ENCODE assay signal across 8 cellular contexts in genomic region chr2:233832869-233833812, GRCh38. TPM values are rescaled to one million over a fixed set of nuclear protein-coding genes. Genes with fewer than 3 reads are reported as not detected.
DNase-seq lines count a peak whose midpoint lies in the region; ATAC-seq and TF ChIP-seq lines count a peak whose summit lies in the region.

No MANE protein-coding gene starts in this region.

- no peak overlapping the region for H3K4me3 Mint-ChIP-seq in endodermal cell

- no peaks in the 10 kb centered on the region for H3K27me3 Mint-ChIP-seq in endodermal cell (ENCODE audit: insufficient read depth)

- no peak for TF ChIP-seq POLR2A in gastrocnemius medialis (IDR thresholded peaks at IDR 0.05)

- H3K36me3 ChIP-seq in endodermal cell (ENCODE audit: control insufficient read depth, insufficient read depth, low read length) (peaks cover 31% of the 10 kb centered on the region), gastrocnemius medialis (no peaks in the 10 kb centered on the region)

- H3K4me3 ChIP-seq in endodermal cell (ENCODE audit: low read length) (no peak overlapping the region), gastrocnemius medialis (no peak overlapping the region)

- H3K4me1 ChIP-seq in endodermal cell (ENCODE audit: control insufficient read depth, insufficient read depth, low read length) (no peaks in the 10 kb centered on the region), gastrocnemius medialis (no peaks in the 10 kb centered on the region)

- H3K36me3 Mint-ChIP-seq in endodermal cell (ENCODE audit: low read depth), result peaks cover 27% of the 10 kb centered on the region

- H3K27me3 ChIP-seq in endodermal cell (ENCODE audit: control insufficient read depth, insufficient read depth, low read length, poor library complexity, severe bottlenecking) (no peaks in the 10 kb centered on the region), gastrocnemius medialis (no peaks in the 10 kb centered on the region)

- DNase-seq in activated CD8-positive, alpha-beta memory T cell treated with anti-CD3 and anti-CD28 coated beads, Interleukin-2, amount 50 U/mL, for 48 hours, result peak; percentile 28
- DNase-seq in activated CD8-positive, alpha-beta memory T cell treated with anti-CD3 and anti-CD28 coated beads for 24 hours, result no peak
- DNase-seq in NCI-H524 treated with DMSO at 0.1 percent for 48 hours (lab: John Stamatoyannopoulos, UW), result peak; percentile 15
- DNase-seq in endodermal cell, result peak; percentile 91
- DNase-seq in retina, result peak; percentile 75
- no peak for DNase-seq in GDM1 (lab: John Stamatoyannopoulos, UW)
- no peak for DNase-seq in gastrocnemius medialis
- DNase-seq in activated T-cell treated with anti-CD3 and anti-CD28 coated beads, Interleukin-2, amount 50 U/mL, for 48 hours, result no peak

- intact Hi-C loops in gastrocnemius medialis (cut with DNase I; ENCODE audit: low total_unique reads), result no loop called here

- ATAC-seq in gastrocnemius medialis, result no peak

- WGBS in endodermal cell (ENCODE audit: insufficient coverage in 1 of 2, insufficient read length in 1 of 2), 2 experiments, result 73 to 82% methylated on average over 11 to 19 of the region's 19 CpGs

- H3K27ac ChIP-seq in endodermal cell (ENCODE audit: low read depth, low read length) (no peak overlapping the region), gastrocnemius medialis (no peak overlapping the region)

- TF ChIP-seq CTCF in endodermal cell (conservative IDR thresholded peaks at IDR 0.05), result peak; percentile 79
- TF ChIP-seq CTCF in gastrocnemius medialis (IDR thresholded peaks at IDR 0.05 in 4 of 5, conservative IDR thresholded peaks at IDR 0.05 in 1 of 5), result no peak

- no peak overlapping the region for H3K9ac ChIP-seq in endodermal cell (ENCODE audit: extremely low read depth, low read length, poor library complexity, severe bottlenecking)

- H3K9me3 ChIP-seq in endodermal cell (ENCODE audit: control insufficient read depth, low read length) (no peaks in the 10 kb centered on the region), gastrocnemius medialis (no peaks in the 10 kb centered on the region)

- H3K27ac Mint-ChIP-seq in endodermal cell, result no peak overlapping the region

- H3K9me3 Mint-ChIP-seq in endodermal cell, result no peaks in the 10 kb centered on the region

- in situ Hi-C loops in gastrocnemius medialis (cut with MboI; ENCODE audit: low sequenced_read_pairs in 4 of 4), result no loop called here

- no peaks in the 10 kb centered on the region for H3K4me1 Mint-ChIP-seq in endodermal cell

RNA-seq across cellular contexts. Expression of gene HJURP, which starts 21.2 kb away (rescaled TPM):
- total RNA-seq in endodermal cell (10 to 100 TPM; 39.4 to 78.9 TPM), gastrocnemius medialis (1 to 10 TPM in 1 of 4 donors, under 1 TPM in 1, not detected in 2; 0.20 to 1.1 TPM)
- polyA plus RNA-seq in endodermal cell (2013, experiment 1 of 2), result 64.5 TPM
- polyA plus RNA-seq in endodermal cell (2013, experiment 2 of 2), result 61.4 TPM

RNA-seq across cellular contexts. Expression of gene MROH2A, which starts 55.0 kb away (rescaled TPM):
- total RNA-seq in endodermal cell, result not detected
- not detected for polyA plus RNA-seq in endodermal cell (2013, experiment 1 of 2)
- not detected for polyA plus RNA-seq in endodermal cell (2013, experiment 2 of 2)
- total RNA-seq in gastrocnemius medialis, result not detected

Comparison
In these comparisons a context has a peak if more than half of its experiments do, and no peak if none do; other contexts are left out.
1. DNase-seq: peak in activated CD8-positive, alpha-beta memory T cell treated with anti-CD3 and anti-CD28 coated beads, Interleukin-2, amount 50 U/mL, for 48 hours (single experiment), NCI-H524 treated with DMSO at 0.1 percent for 48 hours (single experiment), endodermal cell (single experiment) and retina (single experiment); none in activated CD8-positive, alpha-beta memory T cell treated with anti-CD3 and anti-CD28 coated beads for 24 hours (single experiment), GDM1 (single experiment), gastrocnemius medialis (0 of 2) and activated T-cell treated with anti-CD3 and anti-CD28 coated beads, Interleukin-2, amount 50 U/mL, for 48 hours (0 of 2).
2. RNA of gene HJURP, which starts 21.2 kb away (total RNA-seq): 39.4 to 78.9 TPM in endodermal cell; 0.20 to 1.1 TPM in gastrocnemius medialis; every median in the first group is over 10 times any median in the second.